Comparison of ENCODE assay signal across 14 cellular contexts in genomic region chr7:70093496-70093895, GRCh38.
DNase-seq lines count a peak whose midpoint lies in the region; ATAC-seq and TF ChIP-seq lines count a peak whose summit lies in the region.
"Had no signal": no experiment of that assay in that cellular context is flagged by ENCODE, and none has a peak within 500 bp of the region (broad histone marks: within the 10 kb centered on the region; RNA-seq: fewer than 3 reads in every experiment).

No MANE protein-coding gene starts in this region.

- no peak for TF ChIP-seq CTCF in fibroblast of mammary gland (conservative IDR thresholded peaks at IDR 0.05; ENCODE audit: control insufficient read depth, insufficient read depth, low read depth, low read length)

- H3K4me2 ChIP-seq in skeletal muscle satellite cell (ENCODE audit: low read length) = peak overlapping the region; percentile 64

- ATAC-seq in stimulated activated naive B cell treated with anti-CD40 and anti-IgM and Interleukin-4, amounts not matched to agents 10 μg/mL and 1 μg/mL and 100 μg/mL, for 72 hours (replicated peaks) = no peak
- ATAC-seq in GM21447 (IDR thresholded peaks at IDR 0.05; ENCODE audit: unreplicated experiment) = no peak

- POLR2A ChIA-PET in CD8-positive, alpha-beta memory T cell (lab: Charles Lee) = no interaction called here

- H3K9me3 ChIP-seq in skeletal muscle satellite cell (replicated peaks; ENCODE audit: low read length) = no peaks in the 10 kb centered on the region
- H3K9me3 ChIP-seq in CD8-positive, alpha-beta memory T cell (ENCODE audit: low read length) = no peaks in the 10 kb centered on the region

- H3K36me3 Mint-ChIP-seq in CD8-positive, alpha-beta memory T cell = no peaks in the 10 kb centered on the region
- H3K36me3 Mint-ChIP-seq in stimulated activated naive B cell treated with anti-CD40 and anti-IgM and Interleukin-4, amounts not matched to agents 10 μg/mL and 1 μg/mL and 100 μg/mL, for 72 hours = peaks cover under 1 to 3% of the 10 kb centered on the region in 2 donors

- H3K4me3 ChIP-seq in fibroblast of mammary gland (ENCODE audit: control insufficient read depth, low read depth, low read length) (no peak overlapping the region), skeletal muscle satellite cell (ENCODE audit: low read length) (no peak overlapping the region)
- H3K4me3 ChIP-seq in CD8-positive, alpha-beta memory T cell (ENCODE audit: low read length) = no peak overlapping the region
- H3K4me3 ChIP-seq: skin epidermis had no signal

- H3K27ac Mint-ChIP-seq in CD8-positive, alpha-beta memory T cell = no peak overlapping the region
- no peak overlapping the region for H3K27ac Mint-ChIP-seq in stimulated activated naive B cell treated with anti-CD40 and anti-IgM and Interleukin-4, amounts not matched to agents 10 μg/mL and 1 μg/mL and 100 μg/mL, for 72 hours

- DNase-seq in NCI-H146 (lab: John Stamatoyannopoulos, UW) (peak; percentile 19), NCI-H146 treated with DMSO at 0.1 percent for 48 hours (lab: John Stamatoyannopoulos, UW; ENCODE audit: unreplicated experiment) (no peak), NCI-H774 (lab: John Stamatoyannopoulos, UW) (peak; percentile 43), fibroblast of mammary gland (ENCODE audit: low read depth) (peak; percentile 38)
- no peak for DNase-seq in CD8-positive, alpha-beta memory T cell
- no peak for DNase-seq in stimulated activated naive B cell treated with anti-CD40 and anti-IgM and Interleukin-4, amounts not matched to agents 10 μg/mL and 1 μg/mL and 100 μg/mL, for 72 hours
- DNase-seq: activated CD4-positive, alpha-beta T cell treated with anti-CD3 and anti-CD28 coated beads, Interleukin-2, amount 50 U/mL, for 4 hours; activated naive CD4-positive, alpha-beta T cell treated with Interleukin-2 at 50 U/mL for 16 hours; DND-41; NCI-H510A treated with DMSO at 0.1 percent for 48 hours had no signal

- H3K27me3 ChIP-seq in skeletal muscle satellite cell (ENCODE audit: control insufficient read depth, insufficient read depth, low read length) = no peaks in the 10 kb centered on the region
- H3K27me3 ChIP-seq in CD8-positive, alpha-beta memory T cell (ENCODE audit: insufficient read depth, low read length, poor library complexity, severe bottlenecking) = no peaks in the 10 kb centered on the region

- H3K4me3 Mint-ChIP-seq in CD8-positive, alpha-beta memory T cell = no peak overlapping the region
- H3K4me3 Mint-ChIP-seq in stimulated activated naive B cell treated with anti-CD40 and anti-IgM and Interleukin-4, amounts not matched to agents 10 μg/mL and 1 μg/mL and 100 μg/mL, for 72 hours = no peak overlapping the region

- no peaks in the 10 kb centered on the region for H3K36me3 ChIP-seq in skeletal muscle satellite cell (ENCODE audit: insufficient read depth, low read length)
- no peaks in the 10 kb centered on the region for H3K36me3 ChIP-seq in CD8-positive, alpha-beta memory T cell (ENCODE audit: insufficient read depth, low read length)

- H3K9me3 Mint-ChIP-seq in CD8-positive, alpha-beta memory T cell = peaks cover 0 to 4% (median 2%) of the 10 kb centered on the region in 5 donors
- no peaks in the 10 kb centered on the region for H3K9me3 Mint-ChIP-seq in stimulated activated naive B cell treated with anti-CD40 and anti-IgM and Interleukin-4, amounts not matched to agents 10 μg/mL and 1 μg/mL and 100 μg/mL, for 72 hours

- CTCF ChIA-PET in CD8-positive, alpha-beta memory T cell (lab: Charles Lee) = no interaction called here

- H3K4me1 ChIP-seq in skeletal muscle satellite cell (ENCODE audit: control insufficient read depth, insufficient read depth, low read length) = peaks cover 26% of the 10 kb centered on the region
- H3K4me1 ChIP-seq in CD8-positive, alpha-beta memory T cell (ENCODE audit: insufficient read depth, low read length) = no peaks in the 10 kb centered on the region

- H3K4me1 Mint-ChIP-seq in CD8-positive, alpha-beta memory T cell = no peaks in the 10 kb centered on the region
- no peaks in the 10 kb centered on the region for H3K4me1 Mint-ChIP-seq in stimulated activated naive B cell treated with anti-CD40 and anti-IgM and Interleukin-4, amounts not matched to agents 10 μg/mL and 1 μg/mL and 100 μg/mL, for 72 hours

- no peak overlapping the region for H3K9ac ChIP-seq in skeletal muscle satellite cell (ENCODE audit: low read depth, low read length)

- peaks cover 0 to 5% of the 10 kb centered on the region in 2 donors for H3K27me3 Mint-ChIP-seq in CD8-positive, alpha-beta memory T cell
- H3K27me3 Mint-ChIP-seq in stimulated activated naive B cell treated with anti-CD40 and anti-IgM and Interleukin-4, amounts not matched to agents 10 μg/mL and 1 μg/mL and 100 μg/mL, for 72 hours = no peaks in the 10 kb centered on the region

- no peak overlapping the region for H3K27ac ChIP-seq in CD8-positive, alpha-beta memory T cell (ENCODE audit: low read depth, low read length)
- H3K27ac ChIP-seq: coronary artery, skin epidermis had no signal

Comparison
In these comparisons a context has a peak if more than half of its experiments do, and no peak if none do; other contexts are left out.
1. DNase-seq: peak in NCI-H146 (single experiment), NCI-H774 (single experiment) and fibroblast of mammary gland (single experiment); none in NCI-H146 treated with DMSO at 0.1 percent for 48 hours (single experiment), CD8-positive, alpha-beta memory T cell (0 of 5) and stimulated activated naive B cell treated with anti-CD40 and anti-IgM and Interleukin-4, amounts not matched to agents 10 μg/mL and 1 μg/mL and 100 μg/mL, for 72 hours (single experiment).